ENCODE assay signal across 1 cellular context in the genomic region with DNA sequence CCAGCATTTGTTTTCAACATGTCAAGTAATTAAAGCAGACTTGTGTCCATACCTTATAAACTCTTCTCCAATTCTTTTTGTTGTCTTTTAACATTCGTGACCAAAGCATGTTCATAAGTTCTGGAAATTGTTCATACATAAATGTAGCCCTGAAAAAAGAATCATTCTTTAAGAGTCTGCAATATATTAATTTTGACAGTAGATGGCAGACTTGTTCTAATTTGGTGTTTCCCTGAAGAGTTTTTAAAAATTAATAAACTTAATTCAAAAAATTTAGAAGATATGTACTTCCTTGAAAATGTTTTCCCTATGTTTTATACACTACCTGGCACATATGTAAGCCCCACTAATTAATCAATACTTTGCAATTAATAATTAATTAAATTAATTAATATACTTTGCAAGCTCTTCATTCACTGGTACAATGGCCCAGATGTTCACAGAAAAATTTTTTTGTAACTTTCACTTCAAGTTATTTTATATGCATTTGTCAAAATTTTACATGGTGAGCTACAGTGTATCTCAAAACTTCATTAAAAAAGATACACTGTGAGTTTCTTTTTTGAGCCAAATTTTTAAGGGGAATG.
TF ChIP-seq lines count a peak whose summit lies in the region.

No MANE protein-coding gene starts in this region.

TF ChIP-seq in K562, 482 proteins besides CTCF, POLR2A, EP300 and RAD21:
- TF ChIP-seq ZNF408 (CRISPR knock-in tag; IDR thresholded peaks at IDR 0.05; ENCODE audit: low read depth) (no peak), DACH1 (IDR thresholded peaks at IDR 0.05; ENCODE audit: partially characterized antibody) (peak; percentile 66), ZFPM2 (CRISPR knock-in tag; IDR thresholded peaks at IDR 0.05) (no peak)
- TF ChIP-seq, protein P1, sequence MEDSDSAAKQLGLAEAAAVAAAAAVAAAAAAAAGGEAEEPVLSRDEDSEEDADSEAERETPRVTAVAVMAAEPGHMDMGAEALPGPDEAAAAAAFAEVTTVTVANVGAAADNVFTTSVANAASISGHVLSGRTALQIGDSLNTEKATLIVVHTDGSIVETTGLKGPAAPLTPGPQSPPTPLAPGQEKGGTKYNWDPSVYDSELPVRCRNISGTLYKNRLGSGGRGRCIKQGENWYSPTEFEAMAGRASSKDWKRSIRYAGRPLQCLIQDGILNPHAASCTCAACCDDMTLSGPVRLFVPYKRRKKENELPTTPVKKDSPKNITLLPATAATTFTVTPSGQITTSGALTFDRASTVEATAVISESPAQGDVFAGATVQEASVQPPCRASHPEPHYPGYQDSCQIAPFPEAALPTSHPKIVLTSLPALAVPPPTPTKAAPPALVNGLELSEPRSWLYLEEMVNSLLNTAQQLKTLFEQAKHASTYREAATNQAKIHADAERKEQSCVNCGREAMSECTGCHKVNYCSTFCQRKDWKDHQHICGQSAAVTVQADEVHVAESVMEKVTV (CRISPR knock-in tag; IDR thresholded peaks at IDR 0.05) = peak; percentile 68
TF ChIP-seq in K562: peak in this region for 2.
